In the genomic region with DNA sequence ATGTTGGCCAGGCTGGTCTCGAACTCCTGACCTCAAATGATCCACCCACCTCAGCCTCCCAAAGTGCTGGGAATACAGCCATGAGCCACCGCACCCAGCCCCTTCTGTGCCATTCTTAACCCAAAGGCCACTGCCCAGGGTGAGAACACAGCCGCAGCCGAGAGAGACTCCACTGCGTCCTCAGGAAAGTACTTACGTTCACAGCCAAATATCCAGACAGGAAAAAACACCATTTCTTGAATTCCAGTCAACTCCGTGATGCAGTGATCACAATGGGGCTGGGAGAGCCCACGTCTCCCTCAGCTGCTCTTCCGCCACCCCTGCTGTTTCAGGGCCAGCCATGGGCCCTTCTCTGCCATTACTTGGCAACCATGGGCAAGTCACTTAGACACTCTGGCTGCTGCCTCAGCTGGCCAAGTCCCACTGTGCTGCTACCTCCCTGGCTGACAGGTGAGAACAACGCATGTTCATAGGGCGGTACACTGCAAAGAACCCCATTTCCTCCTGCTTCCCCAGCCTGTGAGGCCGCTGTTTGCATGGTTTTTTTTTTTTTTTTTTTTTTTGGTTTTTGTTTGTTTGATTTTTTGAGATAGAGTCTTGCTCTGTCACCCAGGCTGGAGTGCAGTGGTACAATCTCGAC, we compare ENCODE assay signal across 1 cellular context.
TF ChIP-seq lines count a peak whose summit lies in the region.

No MANE protein-coding gene starts in this region.

TF ChIP-seq in HEK293, 187 proteins besides CTCF, POLR2A, EP300 and RAD21 (continued from another document):
- TF ChIP-seq, protein P1, sequence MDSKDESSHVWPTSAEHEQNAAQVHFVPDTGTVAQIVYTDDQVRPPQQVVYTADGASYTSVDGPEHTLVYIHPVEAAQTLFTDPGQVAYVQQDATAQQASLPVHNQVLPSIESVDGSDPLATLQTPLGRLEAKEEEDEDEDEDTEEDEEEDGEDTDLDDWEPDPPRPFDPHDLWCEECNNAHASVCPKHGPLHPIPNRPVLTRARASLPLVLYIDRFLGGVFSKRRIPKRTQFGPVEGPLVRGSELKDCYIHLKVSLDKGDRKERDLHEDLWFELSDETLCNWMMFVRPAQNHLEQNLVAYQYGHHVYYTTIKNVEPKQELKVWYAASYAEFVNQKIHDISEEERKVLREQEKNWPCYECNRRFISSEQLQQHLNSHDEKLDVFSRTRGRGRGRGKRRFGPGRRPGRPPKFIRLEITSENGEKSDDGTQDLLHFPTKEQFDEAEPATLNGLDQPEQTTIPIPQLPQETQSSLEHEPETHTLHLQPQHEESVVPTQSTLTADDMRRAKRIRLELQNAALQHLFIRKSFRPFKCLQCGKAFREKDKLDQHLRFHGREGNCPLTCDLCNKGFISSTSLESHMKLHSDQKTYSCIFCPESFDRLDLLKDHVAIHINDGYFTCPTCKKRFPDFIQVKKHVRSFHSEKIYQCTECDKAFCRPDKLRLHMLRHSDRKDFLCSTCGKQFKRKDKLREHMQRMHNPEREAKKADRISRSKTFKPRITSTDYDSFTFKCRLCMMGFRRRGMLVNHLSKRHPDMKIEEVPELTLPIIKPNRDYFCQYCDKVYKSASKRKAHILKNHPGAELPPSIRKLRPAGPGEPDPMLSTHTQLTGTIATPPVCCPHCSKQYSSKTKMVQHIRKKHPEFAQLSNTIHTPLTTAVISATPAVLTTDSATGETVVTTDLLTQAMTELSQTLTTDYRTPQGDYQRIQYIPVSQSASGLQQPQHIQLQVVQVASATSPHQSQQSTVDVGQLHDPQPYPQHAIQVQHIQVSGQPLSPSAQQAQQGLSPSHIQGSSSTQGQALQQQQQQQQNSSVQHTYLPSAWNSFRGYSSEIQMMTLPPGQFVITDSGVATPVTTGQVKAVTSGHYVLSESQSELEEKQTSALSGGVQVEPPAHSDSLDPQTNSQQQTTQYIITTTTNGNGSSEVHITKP (tag by site-specific recombination; IDR thresholded peaks at IDR 0.05), result peak; percentile 32; the same call in 1 of the 2 replicates
- TF ChIP-seq ZNF837 (tag by site-specific recombination; IDR thresholded peaks at IDR 0.05), result no peak
- TF ChIP-seq ZNF335 (tag by site-specific recombination; conservative IDR thresholded peaks at IDR 0.05), result no peak
- no peak for TF ChIP-seq ZBTB17 (tag by site-specific recombination; IDR thresholded peaks at IDR 0.05)
- TF ChIP-seq ZBTB44 (tag by site-specific recombination; IDR thresholded peaks at IDR 0.05), result no peak
- TF ChIP-seq ZNF529 (tag by site-specific recombination; IDR thresholded peaks at IDR 0.05; ENCODE audit: insufficient replicate concordance), result no peak
- TF ChIP-seq PRDM4 (tag by site-specific recombination; IDR thresholded peaks at IDR 0.05), result no peak
